Comparison of ENCODE assay signal across 21 cellular contexts in the genomic region with DNA sequence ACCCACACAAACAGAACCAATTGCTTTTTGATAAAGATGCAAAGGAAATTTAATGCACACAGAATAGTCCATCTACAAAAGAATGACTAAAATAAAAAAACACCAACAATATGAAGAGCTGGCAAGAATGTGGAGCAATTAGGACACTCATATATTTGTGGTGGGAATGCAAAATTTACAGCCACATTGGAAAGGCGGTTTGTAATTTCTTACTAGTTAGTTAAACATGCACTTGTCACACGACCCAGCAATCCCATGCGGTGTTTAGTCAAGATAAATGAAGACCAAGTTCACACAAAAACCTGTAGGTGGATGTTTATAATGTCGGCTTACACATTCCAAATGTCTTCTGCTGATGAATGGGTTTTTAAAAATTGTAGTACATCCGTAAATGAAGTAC. TPM values are rescaled to one million over a fixed set of nuclear protein-coding genes. Genes with fewer than 3 reads are reported as not detected.
"Had no signal": no experiment of that assay in that cellular context is flagged by ENCODE, and none has a peak within 500 bp of the region (broad histone marks: within the 10 kb centered on the region; RNA-seq: fewer than 3 reads in every experiment).

No MANE protein-coding gene starts in this region.

- H3K4me3 Mint-ChIP-seq: central memory CD8-positive, alpha-beta T cell; dendritic cell treated with granulocyte-macrophage colony-stimulating factor and Interleukin-4, amounts not matched to agents 40 ng/mL and 50 ng/mL, for 4 days; natural killer cell treated with Interleukin-12 subunit alpha and Interleukin-12 subunit beta and Interleukin-15 and Interleukin-18, amount 100 ng/mL, for 72 hours; neural progenitor cell; stimulated activated memory B cell treated with anti-CD40 and anti-IgM and Interleukin-4, amounts not matched to agents 10 μg/mL and 1 μg/mL and 100 μg/mL, for 72 hours; stimulated activated naive CD8-positive, alpha-beta T cell treated with anti-CD3 and anti-CD28 coated beads, Interleukin-15, amount 100 ng/mL, for 72 hours had no signal

- H3K4me2 ChIP-seq: neural progenitor cell had no signal

- H3K4me3 ChIP-seq: esophagus squamous epithelium, neural progenitor cell, ovary, prostate gland, spleen, testis, tibial nerve had no signal

- H3K9me3 ChIP-seq: esophagus squamous epithelium, ovary, prostate gland, spleen, testis, tibial nerve had no signal

- H3K27ac ChIP-seq: esophagus squamous epithelium, neural progenitor cell, ovary, prostate gland, spleen, testis, tibial nerve had no signal

- ATAC-seq: natural killer cell treated with Interleukin-12 subunit alpha and Interleukin-12 subunit beta and Interleukin-15 and Interleukin-18, amount 100 ng/mL, for 72 hours; sciatic nerve; stimulated activated memory B cell treated with anti-CD40 and anti-IgM and Interleukin-4, amounts not matched to agents 10 μg/mL and 1 μg/mL and 100 μg/mL, for 72 hours; stimulated activated naive CD8-positive, alpha-beta T cell treated with anti-CD3 and anti-CD28 coated beads, Interleukin-15, amount 100 ng/mL, for 72 hours had no signal

- H3K9ac ChIP-seq: neural progenitor cell had no signal

- H2AFZ ChIP-seq: neural progenitor cell had no signal

- H3K9me3 Mint-ChIP-seq: central memory CD8-positive, alpha-beta T cell; dendritic cell treated with granulocyte-macrophage colony-stimulating factor and Interleukin-4, amounts not matched to agents 40 ng/mL and 50 ng/mL, for 4 days; natural killer cell treated with Interleukin-12 subunit alpha and Interleukin-12 subunit beta and Interleukin-15 and Interleukin-18, amount 100 ng/mL, for 72 hours; neural progenitor cell; stimulated activated memory B cell treated with anti-CD40 and anti-IgM and Interleukin-4, amounts not matched to agents 10 μg/mL and 1 μg/mL and 100 μg/mL, for 72 hours; stimulated activated naive CD8-positive, alpha-beta T cell treated with anti-CD3 and anti-CD28 coated beads, Interleukin-15, amount 100 ng/mL, for 72 hours had no signal

- H3K27me3 ChIP-seq: neural progenitor cell, ovary, testis had no signal

- H3K27ac Mint-ChIP-seq: dendritic cell treated with granulocyte-macrophage colony-stimulating factor and Interleukin-4, amounts not matched to agents 40 ng/mL and 50 ng/mL, for 4 days; natural killer cell treated with Interleukin-12 subunit alpha and Interleukin-12 subunit beta and Interleukin-15 and Interleukin-18, amount 100 ng/mL, for 72 hours; neural progenitor cell; stimulated activated memory B cell treated with anti-CD40 and anti-IgM and Interleukin-4, amounts not matched to agents 10 μg/mL and 1 μg/mL and 100 μg/mL, for 72 hours; stimulated activated naive CD8-positive, alpha-beta T cell treated with anti-CD3 and anti-CD28 coated beads, Interleukin-15, amount 100 ng/mL, for 72 hours had no signal

- H3K36me3 ChIP-seq: neural progenitor cell, ovary, prostate gland had no signal

- H3K36me3 Mint-ChIP-seq: natural killer cell treated with Interleukin-12 subunit alpha and Interleukin-12 subunit beta and Interleukin-15 and Interleukin-18, amount 100 ng/mL, for 72 hours; stimulated activated memory B cell treated with anti-CD40 and anti-IgM and Interleukin-4, amounts not matched to agents 10 μg/mL and 1 μg/mL and 100 μg/mL, for 72 hours had no signal

- H3K4me1 ChIP-seq: prostate gland, testis had no signal

- DNase-seq: esophagus squamous epithelium; foreskin fibroblast; mammary epithelial cell; nucleus accumbens; ovary; retina; spleen; stimulated activated CD4-positive, alpha-beta T cell treated with anti-CD3 and anti-CD28 coated beads, Interleukin-15, amount 100 ng/mL, for 24 hours; stimulated activated CD4-positive, alpha-beta T cell treated with anti-CD3 and anti-CD28 coated beads, Interleukin-1b, Interleukin-23, amount 100 ng/mL, for 48 hours; stimulated activated CD4-positive, alpha-beta T cell treated with anti-CD3 and anti-CD28 coated beads, Interleukin-4, amount 100 ng/mL, for 24 hours; stimulated activated naive CD8-positive, alpha-beta T cell treated with anti-CD3 and anti-CD28 coated beads, Interleukin-15, amount 100 ng/mL, for 72 hours; testis had no signal

RNA-seq across cellular contexts. Expression of a gene that starts 5.3 kb away (rescaled TPM):
- total RNA-seq: myocyte; natural killer cell treated with Interleukin-12 subunit alpha and Interleukin-12 subunit beta and Interleukin-15 and Interleukin-18, amount 100 ng/mL, for 72 hours had no signal
